ENCODE assay signal across 15 cellular contexts in the genomic region with DNA sequence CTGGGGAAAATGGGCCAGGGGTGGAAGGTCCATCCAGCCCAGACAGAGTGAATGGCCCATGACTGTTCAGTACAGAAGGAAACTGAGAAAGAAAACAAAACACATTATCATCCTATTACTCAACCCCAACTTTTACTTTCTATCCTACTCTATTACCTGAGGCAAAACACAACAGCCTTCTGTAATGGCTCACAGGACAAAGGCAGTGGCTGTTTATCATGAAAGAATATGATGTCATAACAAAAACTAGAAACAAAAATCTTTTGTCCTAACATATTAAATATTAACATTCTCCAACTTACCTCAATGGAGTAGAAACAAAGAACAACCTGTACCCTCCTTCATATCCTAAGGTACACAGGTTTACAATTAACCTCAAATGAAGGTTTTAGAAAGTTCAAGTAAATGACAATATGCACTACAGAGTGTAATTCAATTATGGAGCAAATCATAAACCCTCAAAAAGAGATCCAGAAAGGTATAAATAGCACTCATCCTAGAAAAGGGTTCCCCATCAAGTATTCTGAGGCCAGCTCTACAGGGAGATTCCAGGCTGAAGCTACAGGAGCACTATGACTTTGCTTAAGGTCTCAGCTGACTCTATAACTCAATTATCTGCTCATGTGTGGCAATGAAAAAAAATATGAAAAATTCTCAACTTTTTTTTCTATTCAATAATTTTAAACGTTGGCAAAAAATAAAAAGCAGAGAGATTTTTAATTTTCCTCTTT. TPM values are rescaled to one million over a fixed set of nuclear protein-coding genes. Genes with fewer than 3 reads are reported as not detected.
DNase-seq lines count a peak whose midpoint lies in the region; ATAC-seq and TF ChIP-seq lines count a peak whose summit lies in the region.
"Had no signal": no experiment of that assay in that cellular context is flagged by ENCODE, and none has a peak within 500 bp of the region (broad histone marks: within the 10 kb centered on the region; RNA-seq: fewer than 3 reads in every experiment).

No MANE protein-coding gene starts in this region.

- no peak overlapping the region for H3K27ac Mint-ChIP-seq in activated CD4-positive, alpha-beta T cell treated with anti-CD3 and anti-CD28 coated beads for 36 hours
- H3K27ac Mint-ChIP-seq in nephron progenitor cell, result peak overlapping the region; percentile 55
- H3K27ac Mint-ChIP-seq: H9; T-helper 1 cell treated with Interleukin-12 subunit alpha and Interleukin-12 subunit beta and Interleukin-4 antibody, amounts not matched to agents 30 μg/mL and 1 μg/mL, for 36 hours had no signal

- no peaks in the 10 kb centered on the region for H3K27me3 Mint-ChIP-seq in activated CD4-positive, alpha-beta T cell treated with anti-CD3 and anti-CD28 coated beads for 36 hours
- no peaks in the 10 kb centered on the region for H3K27me3 Mint-ChIP-seq in nephron progenitor cell (ENCODE audit: low read depth, poor library complexity)

- no peak overlapping the region for H3K4me3 Mint-ChIP-seq in activated CD4-positive, alpha-beta T cell treated with anti-CD3 and anti-CD28 coated beads for 36 hours
- no peak overlapping the region for H3K4me3 Mint-ChIP-seq in nephron progenitor cell
- H3K4me3 Mint-ChIP-seq: H9; T-helper 1 cell treated with Interleukin-12 subunit alpha and Interleukin-12 subunit beta and Interleukin-4 antibody, amounts not matched to agents 30 μg/mL and 1 μg/mL, for 36 hours had no signal

- CTCF ChIA-PET in activated CD4-positive, alpha-beta T cell treated with anti-CD3 and anti-CD28 coated beads for 36 hours (lab: Charles Lee), result interaction anchor here (0.7 to 1.4 kb wide), 4 partner anchors 13 to 303 kb away, joined by 3 to 7 read pairs (median 4); no protein-coding TSS in a partner anchor

- TF ChIP-seq CTCF in nephron progenitor cell (IDR thresholded peaks at IDR 0.05), result no peak

- H3K36me3 Mint-ChIP-seq in activated CD4-positive, alpha-beta T cell treated with anti-CD3 and anti-CD28 coated beads for 36 hours (ENCODE audit: low read depth), result peaks cover 50% of the 10 kb centered on the region
- peaks cover 60% of the 10 kb centered on the region for H3K36me3 Mint-ChIP-seq in nephron progenitor cell (ENCODE audit: low read depth)

- ATAC-seq in activated CD4-positive, alpha-beta T cell treated with anti-CD3 and anti-CD28 coated beads for 36 hours, result peak; percentile 92
- ATAC-seq in GM21423 (IDR thresholded peaks at IDR 0.05; ENCODE audit: unreplicated experiment), result peak; percentile 71
- peak; percentile 86 for ATAC-seq in HG03460 (IDR thresholded peaks at IDR 0.05; ENCODE audit: unreplicated experiment)
- ATAC-seq in GM21825 (IDR thresholded peaks at IDR 0.05; ENCODE audit: unreplicated experiment), result no peak
- no peak for ATAC-seq in GM19455 (IDR thresholded peaks at IDR 0.05; ENCODE audit: unreplicated experiment)
- ATAC-seq: gastrocnemius medialis had no signal

- no peaks in the 10 kb centered on the region for H3K9me3 Mint-ChIP-seq in activated CD4-positive, alpha-beta T cell treated with anti-CD3 and anti-CD28 coated beads for 36 hours (ENCODE audit: low read depth)
- no peaks in the 10 kb centered on the region for H3K9me3 Mint-ChIP-seq in nephron progenitor cell
- H3K9me3 Mint-ChIP-seq: H9; T-helper 1 cell treated with Interleukin-12 subunit alpha and Interleukin-12 subunit beta and Interleukin-4 antibody, amounts not matched to agents 30 μg/mL and 1 μg/mL, for 36 hours had no signal

- intact Hi-C loops in activated CD4-positive, alpha-beta T cell treated with anti-CD3 and anti-CD28 coated beads for 36 hours (cut with DNase I, micrococcal nuclease), result no loop called here

- POLR2A ChIA-PET in activated CD4-positive, alpha-beta T cell treated with anti-CD3 and anti-CD28 coated beads for 36 hours (lab: Charles Lee), result no interaction called here

- no peak for DNase-seq in activated CD4-positive, alpha-beta T cell treated with anti-CD3 and anti-CD28 coated beads for 36 hours
- DNase-seq in activated CD4-positive, alpha-beta T cell treated with anti-CD3 and anti-CD28 coated beads, Interleukin-2, amount 50 U/mL, for 1 hour, result no peak
- DNase-seq in nephron progenitor cell (no peak), NCI-H1105 (lab: John Stamatoyannopoulos, UW) (no peak)
- DNase-seq: activated CD4-positive, alpha-beta T cell treated with anti-CD3 and anti-CD28 coated beads, Interleukin-2, amount 50 U/mL, for 48 hours; anterior cingulate cortex; Caco-2; gastrocnemius medialis; H9; right lobe of liver had no signal

- peaks cover 33% of the 10 kb centered on the region for H3K4me1 Mint-ChIP-seq in activated CD4-positive, alpha-beta T cell treated with anti-CD3 and anti-CD28 coated beads for 36 hours
- H3K4me1 Mint-ChIP-seq in nephron progenitor cell, result no peaks in the 10 kb centered on the region
- H3K4me1 Mint-ChIP-seq: H9 had no signal

RNA-seq across cellular contexts. Expression of a gene that starts 15.1 kb away (rescaled TPM):
- total RNA-seq in activated CD4-positive, alpha-beta T cell treated with anti-CD3 and anti-CD28 coated beads for 36 hours, result 10 to 100 TPM; 54.0 to 57.4 TPM

Comparison
In these comparisons a context has a peak if more than half of its experiments do, and no peak if none do; other contexts are left out.
1. ATAC-seq: peak in activated CD4-positive, alpha-beta T cell treated with anti-CD3 and anti-CD28 coated beads for 36 hours (single experiment), GM21423 (single experiment) and HG03460 (single experiment); none in GM21825 (single experiment) and GM19455 (single experiment).